ENCODE assay signal across 28 cellular contexts in the genomic region with DNA sequence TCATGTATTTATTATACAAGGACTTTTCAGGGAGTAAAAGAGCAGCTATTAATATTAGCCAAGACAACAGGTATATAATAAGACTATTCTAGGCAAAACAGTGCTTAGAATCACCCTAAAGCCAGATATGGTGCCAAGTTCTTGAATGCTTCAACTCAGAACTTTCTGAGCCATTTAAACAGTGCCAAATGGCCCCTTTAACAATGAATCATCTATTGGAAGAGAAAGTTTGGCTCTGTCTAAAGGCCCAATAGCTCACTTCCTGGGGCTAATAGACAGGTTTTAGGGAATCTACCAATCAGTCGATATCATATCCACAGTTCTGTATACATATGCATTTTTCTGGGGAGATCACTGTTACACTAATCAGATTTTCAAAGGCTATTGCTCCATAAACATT. TPM values are rescaled to one million over a fixed set of nuclear protein-coding genes. Genes with fewer than 3 reads are reported as not detected.
"Had no signal": no experiment of that assay in that cellular context is flagged by ENCODE, and none has a peak within 500 bp of the region (broad histone marks: within the 10 kb centered on the region; RNA-seq: fewer than 3 reads in every experiment).

No MANE protein-coding gene starts in this region.

- H3K27ac ChIP-seq: body of pancreas, gastrocnemius medialis, parathyroid adenoma, right lobe of liver, testis, uterus, WERI-Rb-1 had no signal

- H3K4me3 Mint-ChIP-seq: activated CD4-positive, alpha-beta T cell treated with anti-CD3 and anti-CD28 coated beads, Interleukin-2, amount 10 ng/mL, durations not matched to agents 7 days and 5 days; activated CD8-positive, alpha-beta memory T cell treated with anti-CD3 and anti-CD28 coated beads, Interleukin-2, amount 10 ng/mL, durations not matched to agents 7 days and 5 days; activated CD8-positive, alpha-beta T cell treated with anti-CD3 and anti-CD28 coated beads for 36 hours; activated naive CD8-positive, alpha-beta T cell treated with anti-CD3 and anti-CD28 coated beads, Interleukin-2, amount 50 U/mL, for 24 hours; nephron progenitor cell; stimulated activated naive B cell treated with anti-CD40 and anti-IgM and Interleukin-4, amounts not matched to agents 10 μg/mL and 1 μg/mL and 100 μg/mL, for 72 hours; T-helper 2 cell treated with Interferon-gamma antibody and Interleukin-4, amounts not matched to agents 5 μg/mL and 100 μg/mL, for 36 hours had no signal

- H3K27ac Mint-ChIP-seq: activated CD4-positive, alpha-beta T cell treated with anti-CD3 and anti-CD28 coated beads, Interleukin-2, amount 10 ng/mL, durations not matched to agents 7 days and 5 days; activated CD8-positive, alpha-beta memory T cell treated with anti-CD3 and anti-CD28 coated beads, Interleukin-2, amount 10 ng/mL, durations not matched to agents 7 days and 5 days; activated CD8-positive, alpha-beta T cell treated with anti-CD3 and anti-CD28 coated beads for 36 hours; activated naive CD8-positive, alpha-beta T cell treated with anti-CD3 and anti-CD28 coated beads, Interleukin-2, amount 50 U/mL, for 24 hours; nephron progenitor cell; stimulated activated naive B cell treated with anti-CD40 and anti-IgM and Interleukin-4, amounts not matched to agents 10 μg/mL and 1 μg/mL and 100 μg/mL, for 72 hours; T-helper 2 cell treated with Interferon-gamma antibody and Interleukin-4, amounts not matched to agents 5 μg/mL and 100 μg/mL, for 36 hours had no signal

- H3K4me1 Mint-ChIP-seq: activated CD4-positive, alpha-beta T cell treated with anti-CD3 and anti-CD28 coated beads, Interleukin-2, amount 10 ng/mL, durations not matched to agents 7 days and 5 days; activated CD8-positive, alpha-beta memory T cell treated with anti-CD3 and anti-CD28 coated beads, Interleukin-2, amount 10 ng/mL, durations not matched to agents 7 days and 5 days; activated naive CD8-positive, alpha-beta T cell treated with anti-CD3 and anti-CD28 coated beads, Interleukin-2, amount 50 U/mL, for 24 hours had no signal

- DNase-seq: activated CD4-positive, alpha-beta T cell treated with anti-CD3 and anti-CD28 coated beads, Interleukin-2, amount 10 ng/mL, durations not matched to agents 7 days and 5 days; activated CD4-positive, CD25-positive, alpha-beta regulatory T cell treated with anti-CD3 and anti-CD28 coated beads, Interleukin-2, amount 50 U/mL, for 72 hours; activated CD8-positive, alpha-beta memory T cell treated with anti-CD3 and anti-CD28 coated beads, Interleukin-2, amount 10 ng/mL, durations not matched to agents 7 days and 5 days; activated CD8-positive, alpha-beta T cell treated with anti-CD3 and anti-CD28 coated beads for 36 hours; activated gamma-delta T cell; activated naive CD4-positive, alpha-beta T cell treated with anti-CD3 and anti-CD28 coated beads, Interleukin-2, amount 50 U/mL, for 16 hours; activated naive CD8-positive, alpha-beta T cell treated with anti-CD3 and anti-CD28 coated beads, Interleukin-2, amount 50 U/mL, for 24 hours; activated T-cell treated with anti-CD3 and anti-CD28 coated beads for 4 hours; body of pancreas; gastrocnemius medialis; hippocampal formation; left ventricle myocardium superior; mammary epithelial cell; nephron progenitor cell; right lobe of liver; stimulated activated CD4-positive, alpha-beta T cell treated with anti-CD3 and anti-CD28 coated beads, Interleukin-15, amount 100 ng/mL, for 24 hours; stimulated activated CD8-positive, alpha-beta memory T cell treated with anti-CD3 and anti-CD28 coated beads, Interleukin-4, amount 100 ng/mL, for 48 hours; stimulated activated naive B cell treated with anti-CD40 and anti-IgM and Interleukin-4, amounts not matched to agents 10 μg/mL and 1 μg/mL and 100 μg/mL, for 72 hours; testis; trophoblast cell; uterus; WERI-Rb-1 had no signal

- H3K27me3 ChIP-seq: body of pancreas, gastrocnemius medialis, right lobe of liver, testis, uterus had no signal

- H3K36me3 Mint-ChIP-seq: activated CD8-positive, alpha-beta memory T cell treated with anti-CD3 and anti-CD28 coated beads, Interleukin-2, amount 10 ng/mL, durations not matched to agents 7 days and 5 days; stimulated activated naive B cell treated with anti-CD40 and anti-IgM and Interleukin-4, amounts not matched to agents 10 μg/mL and 1 μg/mL and 100 μg/mL, for 72 hours had no signal

- H3K4me1 ChIP-seq: body of pancreas, gastrocnemius medialis, parathyroid adenoma, right lobe of liver, uterus had no signal

- H3K27me3 Mint-ChIP-seq: activated CD4-positive, alpha-beta T cell treated with anti-CD3 and anti-CD28 coated beads, Interleukin-2, amount 10 ng/mL, durations not matched to agents 7 days and 5 days; activated CD8-positive, alpha-beta T cell treated with anti-CD3 and anti-CD28 coated beads for 36 hours; stimulated activated naive B cell treated with anti-CD40 and anti-IgM and Interleukin-4, amounts not matched to agents 10 μg/mL and 1 μg/mL and 100 μg/mL, for 72 hours had no signal

- H3K9ac ChIP-seq: parathyroid adenoma had no signal

- FAIRE-seq: endometrium had no signal

- H3K4me3 ChIP-seq: body of pancreas, gastrocnemius medialis, right lobe of liver, smooth muscle cell, testis, uterus had no signal

- H3K36me3 ChIP-seq: gastrocnemius medialis, right lobe of liver, uterus, WERI-Rb-1 had no signal

- ATAC-seq: activated CD8-positive, alpha-beta memory T cell treated with anti-CD3 and anti-CD28 coated beads, Interleukin-2, amount 10 ng/mL, durations not matched to agents 7 days and 5 days; activated CD8-positive, alpha-beta T cell treated with anti-CD3 and anti-CD28 coated beads for 36 hours; activated naive CD8-positive, alpha-beta T cell treated with anti-CD3 and anti-CD28 coated beads, Interleukin-2, amount 50 U/mL, for 24 hours; body of pancreas; gastrocnemius medialis; left ventricle myocardium superior; right lobe of liver; stimulated activated naive B cell treated with anti-CD40 and anti-IgM and Interleukin-4, amounts not matched to agents 10 μg/mL and 1 μg/mL and 100 μg/mL, for 72 hours had no signal

- H3K9me3 Mint-ChIP-seq: activated CD8-positive, alpha-beta T cell treated with anti-CD3 and anti-CD28 coated beads for 36 hours; activated naive CD8-positive, alpha-beta T cell treated with anti-CD3 and anti-CD28 coated beads, Interleukin-2, amount 50 U/mL, for 24 hours; nephron progenitor cell; stimulated activated naive B cell treated with anti-CD40 and anti-IgM and Interleukin-4, amounts not matched to agents 10 μg/mL and 1 μg/mL and 100 μg/mL, for 72 hours had no signal

- H3K9me3 ChIP-seq: body of pancreas, gastrocnemius medialis, right lobe of liver, testis, uterus had no signal

RNA-seq across cellular contexts. Expression of a gene that starts 42.9 kb away (rescaled TPM):
- total RNA-seq: activated CD4-positive, alpha-beta T cell treated with anti-CD3 and anti-CD28 coated beads, Interleukin-2, amount 10 ng/mL, durations not matched to agents 7 days and 5 days; activated CD8-positive, alpha-beta T cell treated with anti-CD3 and anti-CD28 coated beads for 36 hours; body of pancreas; cardiac septum; epithelial cell of proximal tubule; left ventricle myocardium superior had no signal
